8 cellular contexts compared by ENCODE assay signal in the genomic region with DNA sequence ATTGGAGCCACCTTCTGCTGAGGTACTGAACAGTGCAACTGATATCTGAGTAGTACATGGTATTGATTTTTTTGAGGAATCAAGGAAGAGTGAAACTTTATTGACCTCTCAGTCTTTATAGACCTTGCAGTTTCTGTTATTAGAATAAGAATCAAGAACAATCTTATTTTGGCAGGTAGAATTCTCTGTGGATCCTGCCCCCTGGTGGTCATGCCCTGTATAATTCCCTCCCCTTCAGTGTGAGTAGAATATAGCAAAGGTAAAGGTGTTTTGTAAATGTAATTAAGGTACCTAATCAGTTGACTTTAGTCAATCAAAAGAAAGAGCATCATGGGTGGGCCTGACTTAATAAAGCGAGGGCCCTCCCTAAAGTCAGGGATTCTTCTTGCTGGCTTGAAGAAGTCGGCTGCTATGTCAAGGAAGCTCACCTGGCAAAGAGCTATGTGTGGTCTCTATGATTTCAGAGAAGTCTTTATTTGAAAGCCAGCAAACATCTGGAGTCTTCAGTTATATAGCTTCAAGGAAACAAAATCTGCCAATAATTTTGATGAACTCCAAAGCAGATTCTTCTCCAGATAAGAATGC.
DNase-seq lines count a peak whose midpoint lies in the region; TF ChIP-seq lines count a peak whose summit lies in the region.

No MANE protein-coding gene starts in this region.

- POLR2A ChIA-PET in AG04450 (lab: Yijun Ruan, JAX), result no interaction called here

- no peaks in the 10 kb centered on the region for H3K36me3 ChIP-seq in prostate gland

- H3K27me3 ChIP-seq in AG04450 (ENCODE audit: control insufficient read depth, insufficient read depth, low read length) (no peaks in the 10 kb centered on the region), prostate gland (replicated peaks; ENCODE audit: insufficient read depth) (no peaks in the 10 kb centered on the region)

- WGBS in prostate gland, result 87% methylated on average over 2 of the region's 2 CpGs

- CTCF ChIA-PET in AG04450 (lab: Charles Lee), result interaction anchor here (0.6 to 1.8 kb wide), 3 partner anchors 61 to 137 kb away, joined by 3 to 19 read pairs (median 7); no protein-coding TSS in a partner anchor

- no peak overlapping the region for H3K27ac ChIP-seq in AG04450 (ENCODE audit: low read depth, low read length)
- no peak overlapping the region for H3K27ac ChIP-seq in coronary artery
- no peak overlapping the region for H3K27ac ChIP-seq in prostate gland

- no peaks in the 10 kb centered on the region for H3K4me1 ChIP-seq in prostate gland (replicated peaks)

- intact Hi-C loops in prostate gland (cut with DNase I), result loop anchor here (10.0 kb wide), 1 partner anchor 133 kb away; no protein-coding TSS in a partner anchor

- H3K9me3 ChIP-seq in AG04450 (ENCODE audit: control insufficient read depth, insufficient read depth, low read length) (no peaks in the 10 kb centered on the region; the same call in 1 of the 2 replicates), prostate gland (no peaks in the 10 kb centered on the region)

- TF ChIP-seq CTCF in AG04450 (IDR thresholded peaks at IDR 0.05; ENCODE audit: low read depth, low read length), result peak; percentile 45
- TF ChIP-seq CTCF in GM12865 (IDR thresholded peaks at IDR 0.05; ENCODE audit: insufficient read depth, low read depth, low read length, missing control alignments), result peak; percentile 70
- peak; percentile 69 for TF ChIP-seq CTCF in coronary artery (IDR thresholded peaks at IDR 0.05)
- TF ChIP-seq CTCF in prostate gland (IDR thresholded peaks at IDR 0.05), result peak; percentile 23 to 40 (median 29)

- TF ChIP-seq POLR2A in prostate gland (IDR thresholded peaks at IDR 0.05), result no peak

- H3K4me3 ChIP-seq in AG04450 (ENCODE audit: low read depth, low read length), result no peak overlapping the region
- H3K4me3 ChIP-seq in GM12865 (ENCODE audit: low read depth, low read length), result no peak overlapping the region
- H3K4me3 ChIP-seq in coronary artery, result no peak overlapping the region
- H3K4me3 ChIP-seq in prostate gland, result no peak overlapping the region

- DNase-seq in AG04450 (ENCODE audit: low read depth, low spot score) (no peak), GM12865 (ENCODE audit: low read depth) (peak; percentile 50), NCI-H1105 treated with DMSO at 0.1 percent for 48 hours (lab: John Stamatoyannopoulos, UW) (peak; percentile 47), coronary artery (ENCODE audit: low spot score) (no peak), prostate gland (ENCODE audit: low spot score) (no peak), activated gamma-delta T cell treated with Interleukin-2 at 50 U/mL for 16 hours (no peak), SIG-M5 (lab: John Stamatoyannopoulos, UW) (no peak), DMS153 (lab: John Stamatoyannopoulos, UW) (no peak)

Comparison
In these comparisons a context has a peak if more than half of its experiments do, and no peak if none do; other contexts are left out.
1. DNase-seq: peak in GM12865 (single experiment) and NCI-H1105 treated with DMSO at 0.1 percent for 48 hours (single experiment); none in AG04450 (single experiment), coronary artery (single experiment), prostate gland (single experiment), activated gamma-delta T cell treated with Interleukin-2 at 50 U/mL for 16 hours (single experiment), SIG-M5 (single experiment) and DMS153 (single experiment).
2. Peak in every context shown above with its lines, with median percentiles within 50 percentile points of each other: CTCF ChIP-seq.